ENCODE assay signal across 9 cellular contexts in genomic region chr1:61183471-61184034, GRCh38.
DNase-seq lines count a peak whose midpoint lies in the region; ATAC-seq, FAIRE-seq and TF ChIP-seq lines count a peak whose summit lies in the region.
"Had no signal": no experiment of that assay in that cellular context is flagged by ENCODE, and none has a peak within 500 bp of the region (broad histone marks: within the 10 kb centered on the region; RNA-seq: fewer than 3 reads in every experiment).

No MANE protein-coding gene starts in this region.

- H3K4me1 Mint-ChIP-seq in astrocyte (ENCODE audit: low read depth, unreplicated experiment), result peaks cover 19% of the 10 kb centered on the region
- H3K4me1 Mint-ChIP-seq: immature natural killer cell had no signal

- H3K9me3 Mint-ChIP-seq in astrocyte (ENCODE audit: unreplicated experiment), result no peaks in the 10 kb centered on the region
- H3K9me3 Mint-ChIP-seq: immature natural killer cell had no signal

- TF ChIP-seq CTCF in astrocyte (IDR thresholded peaks at IDR 0.05; ENCODE audit: insufficient read depth, low read depth, low read length), result no peak
- no peak for TF ChIP-seq CTCF in heart left ventricle (IDR thresholded peaks at IDR 0.05)
- no peak for TF ChIP-seq CTCF in retinal pigment epithelial cell (conservative IDR thresholded peaks at IDR 0.05; ENCODE audit: low read depth, low read length)
- no peak for TF ChIP-seq CTCF in GM20000 (IDR thresholded peaks at IDR 0.05; ENCODE audit: extremely low read depth, missing control alignments)

- H3K4me3 Mint-ChIP-seq in astrocyte (ENCODE audit: unreplicated experiment), result no peak overlapping the region
- H3K4me3 Mint-ChIP-seq: immature natural killer cell had no signal

- H3K27ac ChIP-seq in astrocyte (ENCODE audit: low read depth, low read length) (peak overlapping the region; percentile 14), heart left ventricle (peak overlapping the region; percentile 66 to 94 (median 88))

- no peaks in the 10 kb centered on the region for H4K20me1 ChIP-seq in astrocyte (ENCODE audit: insufficient read depth, low read length)

- DNase-seq in DMS53 treated with DMSO at 0.1 percent for 48 hours (lab: John Stamatoyannopoulos, UW; ENCODE audit: unreplicated experiment) (peak; percentile 72), astrocyte (ENCODE audit: low read depth) (no peak), heart left ventricle (peak in 4 of 5 donors; percentile 38 to 47 (median 44)), retinal pigment epithelial cell (ENCODE audit: low read depth) (no peak), GM20000 (ENCODE audit: low spot score) (no peak), NCI-H2107 (lab: John Stamatoyannopoulos, UW) (no peak)
- DNase-seq: immature natural killer cell had no signal

- peak; percentile 5 for FAIRE-seq in astrocyte (lab: Jason Lieb, UNC)

- H3K27ac Mint-ChIP-seq in astrocyte (ENCODE audit: unreplicated experiment), result no peak overlapping the region
- H3K27ac Mint-ChIP-seq: immature natural killer cell had no signal

- peak overlapping the region; percentile 92 for H2AFZ ChIP-seq in astrocyte (ENCODE audit: low read depth, low read length)

- peaks cover 22% of the 10 kb centered on the region for H3K27me3 Mint-ChIP-seq in astrocyte (ENCODE audit: low read depth, unreplicated experiment)

- H3K4me1 ChIP-seq in astrocyte (ENCODE audit: insufficient read depth, low read length), result peaks cover 7% of the 10 kb centered on the region
- peaks cover 23 to 82% (median 64%) of the 10 kb centered on the region in 12 donors for H3K4me1 ChIP-seq in heart left ventricle

- WGBS in heart left ventricle, 4 donors, result 5 to 11% (median 10%) methylated on average over 8 of the region's 8 CpGs

- H3K27me3 ChIP-seq in astrocyte (ENCODE audit: insufficient read depth, low read length) (no peaks in the 10 kb centered on the region), heart left ventricle (no peaks in the 10 kb centered on the region)

- ATAC-seq in heart left ventricle (peak; percentile 61 to 76 (median 74)), GM18870 (IDR thresholded peaks at IDR 0.05; ENCODE audit: unreplicated experiment) (no peak), GM21515 (IDR thresholded peaks at IDR 0.05; ENCODE audit: unreplicated experiment) (no peak)

- no peaks in the 10 kb centered on the region for H3K9me3 ChIP-seq in astrocyte (ENCODE audit: insufficient read depth, low read depth, low read length)
- H3K9me3 ChIP-seq in heart left ventricle, result no peaks in the 10 kb centered on the region

- intact Hi-C loops in heart left ventricle (cut with DNase I), result loop anchor here in 9 of 10 donors (2.0 to 10.0 kb wide), 13 partner anchors 61 to 271 kb away; partner anchors contain the start of gene NFIA (in 4 of the 9)

- no peak for TF ChIP-seq POLR2A in heart left ventricle (IDR thresholded peaks at IDR 0.05)

- peak overlapping the region; percentile 55 for H3K4me3 ChIP-seq in astrocyte (ENCODE audit: insufficient read depth, low read depth, low read length)
- peak overlapping the region in 11 of 12 donors; percentile 24 to 53 (median 42) for H3K4me3 ChIP-seq in heart left ventricle
- H3K4me3 ChIP-seq in retinal pigment epithelial cell (ENCODE audit: low read length), result peak overlapping the region; percentile 30

- H3K4me2 ChIP-seq in astrocyte (ENCODE audit: low read length), result peak overlapping the region; percentile 84

- H3K36me3 ChIP-seq in astrocyte (ENCODE audit: insufficient read depth, low read length) (no peaks in the 10 kb centered on the region), heart left ventricle (no peaks in the 10 kb centered on the region)

- H3K36me3 Mint-ChIP-seq in astrocyte (ENCODE audit: low read depth, unreplicated experiment), result peaks cover 2% of the 10 kb centered on the region
- H3K36me3 Mint-ChIP-seq: immature natural killer cell had no signal

- peak overlapping the region; percentile 62 for H3K9ac ChIP-seq in astrocyte (ENCODE audit: low read length)

- no peaks in the 10 kb centered on the region for H3K79me2 ChIP-seq in astrocyte (ENCODE audit: insufficient read depth, low read length)

Comparison
In these comparisons a context has a peak if more than half of its experiments do, and no peak if none do; other contexts are left out.
1. DNase-seq: peak in DMS53 treated with DMSO at 0.1 percent for 48 hours (single experiment) and heart left ventricle (4 of 5); none in astrocyte (single experiment), retinal pigment epithelial cell (single experiment), GM20000 (single experiment) and NCI-H2107 (single experiment).
2. ATAC-seq: peak in heart left ventricle (4 of 4); none in GM18870 (single experiment) and GM21515 (single experiment).
3. Peak in every context shown above with its lines, with median percentiles within 50 percentile points of each other: H3K4me3 ChIP-seq.